In the genomic region with DNA sequence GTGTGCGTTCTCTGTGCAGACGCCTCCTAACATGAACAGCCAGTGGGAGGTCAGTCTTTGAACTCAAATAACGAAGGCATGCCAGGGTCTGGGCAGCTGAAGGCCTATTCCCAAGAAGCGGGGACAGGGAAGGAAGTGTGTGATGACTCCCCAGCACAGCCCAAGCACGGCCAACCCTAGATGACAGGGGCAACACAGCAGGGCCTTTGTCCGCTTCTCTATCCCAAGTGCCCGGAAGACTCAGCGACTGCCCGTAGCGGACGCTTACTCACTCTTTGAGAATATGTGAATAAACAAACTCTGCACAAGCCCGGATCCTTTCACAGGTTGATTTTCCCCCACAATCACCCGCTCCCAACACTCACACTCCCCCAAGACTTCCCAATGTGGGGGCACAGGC, we compare ENCODE assay signal across 12 cellular contexts. TPM values are rescaled to one million over a fixed set of nuclear protein-coding genes. Genes with fewer than 3 reads are reported as not detected.
DNase-seq lines count a peak whose midpoint lies in the region; ATAC-seq, FAIRE-seq and TF ChIP-seq lines count a peak whose summit lies in the region.
"Had no signal": no experiment of that assay in that cellular context is flagged by ENCODE, and none has a peak within 500 bp of the region (broad histone marks: within the 10 kb centered on the region; RNA-seq: fewer than 3 reads in every experiment).

No MANE protein-coding gene starts in this region.

- in situ Hi-C loops in IMR-90 (cut with MboI; ENCODE audit: low sequenced_read_pairs): loop anchor here (25.0 kb wide), 1 partner anchor 770 kb away; no protein-coding TSS in a partner anchor

- peaks cover 56% of the 10 kb centered on the region for H3K4me1 Mint-ChIP-seq in mesothelial cell of epicardium
- H3K4me1 Mint-ChIP-seq: central memory CD8-positive, alpha-beta T cell had no signal

- TF ChIP-seq CTCF in IMR-90 (conservative IDR thresholded peaks at IDR 0.05; ENCODE audit: low read depth, low read length) (no peak), choroid plexus epithelial cell (conservative IDR thresholded peaks at IDR 0.05; ENCODE audit: low read depth, low read length) (no peak), mesothelial cell of epicardium (IDR thresholded peaks at IDR 0.05; ENCODE audit: unreplicated experiment) (no peak), D721Med (IDR thresholded peaks at IDR 0.05; ENCODE audit: insufficient read depth, missing control alignments) (no peak)

- CTCF ChIA-PET in IMR-90 (lab: Yijun Ruan, JAX): interaction anchor here (1.8 kb wide), 1 partner anchor 58 kb away, joined by 6 read pairs; no protein-coding TSS in a partner anchor

- dilution Hi-C loops in IMR-90 (cut with HindIII; ENCODE audit: low sequenced_read_pairs, unreplicated experiment): no loop called here

- FAIRE-seq in D721Med (lab: Jason Lieb, UNC): no peak

- H3K9me1 ChIP-seq in IMR-90 (ENCODE audit: insufficient read depth, low read length): peaks cover 37% of the 10 kb centered on the region

- H3K27me3 ChIP-seq in IMR-90 (ENCODE audit: control insufficient read depth, insufficient read depth, low read length): no peaks in the 10 kb centered on the region

- no peak for TF ChIP-seq POLR2A in IMR-90 (IDR thresholded peaks at IDR 0.05; ENCODE audit: low read depth, low read length)

- H3K9ac ChIP-seq in IMR-90 (ENCODE audit: low read depth, low read length): peak overlapping the region; percentile 63

- TF ChIP-seq RAD21 in IMR-90 (IDR thresholded peaks at IDR 0.05; ENCODE audit: low read length): no peak

- peak overlapping the region; percentile 74 for H3K4me2 ChIP-seq in IMR-90 (ENCODE audit: low read depth, low read length)

- intact Hi-C loops in IMR-90 (cut with micrococcal nuclease): no loop called here

- peak overlapping the region; percentile 96 for H2BK20ac ChIP-seq in IMR-90 (ENCODE audit: low read depth, low read length)

- POLR2A ChIA-PET in IMR-90 (lab: Charles Lee; ENCODE audit: unreplicated experiment): no interaction called here

- H3K4ac ChIP-seq in IMR-90 (ENCODE audit: low read depth, low read length): peak overlapping the region; percentile 98

- H3K36me3 Mint-ChIP-seq in mesothelial cell of epicardium: peaks cover 53% of the 10 kb centered on the region
- H3K36me3 Mint-ChIP-seq: natural killer cell treated with Interleukin-12 subunit alpha and Interleukin-12 subunit beta and Interleukin-15 and Interleukin-18, amount 100 ng/mL, for 72 hours had no signal

- H4K20me1 ChIP-seq in IMR-90 (ENCODE audit: insufficient read depth, low read length): peaks cover 55% of the 10 kb centered on the region

- peaks cover 5% of the 10 kb centered on the region for H3K9me3 ChIP-seq in IMR-90 (ENCODE audit: control insufficient read depth, insufficient read depth, low read length)

- peak overlapping the region; percentile 82; the same call in 2 of the 3 replicates for H2BK15ac ChIP-seq in IMR-90 (ENCODE audit: low read depth, low read length)

- peak overlapping the region; percentile 96 for H4K91ac ChIP-seq in IMR-90 (ENCODE audit: insufficient read depth, low read depth, low read length)

- peak overlapping the region; percentile 89 for H3K27ac ChIP-seq in IMR-90 (ENCODE audit: insufficient read depth, low read length)

- peaks cover 25 to 87% of the 10 kb centered on the region in 2 experiments for H3K79me1 ChIP-seq in IMR-90 (ENCODE audit: low read depth in 1 of 2, low read length in 2 of 2)

- H2BK5ac ChIP-seq in IMR-90 (ENCODE audit: low read depth, low read length, poor library complexity, severe bottlenecking): peak overlapping the region; percentile 94

- peaks cover 41% of the 10 kb centered on the region for H3K4me1 ChIP-seq in IMR-90 (ENCODE audit: control insufficient read depth, insufficient read depth, low read length)

- H3K23ac ChIP-seq in IMR-90 (ENCODE audit: low read depth, low read length): peak overlapping the region; percentile 100

- H3K36me3 ChIP-seq in IMR-90 (ENCODE audit: control insufficient read depth, insufficient read depth, low read length): peaks cover 26% of the 10 kb centered on the region

- peak; percentile 69 for ATAC-seq in IMR-90 (ENCODE audit: low read depth)
- no peak for ATAC-seq in HG02571 (IDR thresholded peaks at IDR 0.05; ENCODE audit: unreplicated experiment)
- ATAC-seq in HG02884 (IDR thresholded peaks at IDR 0.05; ENCODE audit: unreplicated experiment): no peak

- peak overlapping the region; percentile 45 to 93 for H4K8ac ChIP-seq in IMR-90 (ENCODE audit: low read depth in 2 of 2, low read length in 2 of 2)

- peak overlapping the region; percentile 97 for H2BK120ac ChIP-seq in IMR-90 (ENCODE audit: low read depth, low read length)

- peak overlapping the region; percentile 92 for H2AK9ac ChIP-seq in IMR-90 (replicated peaks; ENCODE audit: low read depth, low read length, poor library complexity)

- H4K5ac ChIP-seq in IMR-90 (ENCODE audit: low read depth, low read length): peak overlapping the region; percentile 80

- peak overlapping the region; percentile 77 for H2AFZ ChIP-seq in IMR-90 (replicated peaks; ENCODE audit: low read length, poor library complexity)

- no TSS peak for BruUV-seq in IMR-90 (replicated peaks; lab: Mats Ljungman, UMichigan)

- DNase-seq in IMR-90 (peak; percentile 78), choroid plexus epithelial cell (ENCODE audit: low read depth) (peak; percentile 51), mesothelial cell of epicardium (ENCODE audit: low spot score in 2 of 2, unreplicated experiment in 2 of 2) (no peak), superior temporal gyrus (ENCODE audit: extremely low spot score) (peak; percentile 84), D721Med (ENCODE audit: insufficient read length, low spot score) (no peak)
- no peak for DNase-seq in activated CD4-positive, alpha-beta T cell treated with anti-CD3 and anti-CD28 coated beads for 4 hours
- DNase-seq: activated CD4-positive, alpha-beta T cell treated with anti-CD3 and anti-CD28 coated beads for 1 hour; SW 1271 had no signal

- no peaks in the 10 kb centered on the region for H3K27me3 Mint-ChIP-seq in mesothelial cell of epicardium (ENCODE audit: low read depth)
- H3K27me3 Mint-ChIP-seq: central memory CD8-positive, alpha-beta T cell; natural killer cell treated with Interleukin-12 subunit alpha and Interleukin-12 subunit beta and Interleukin-15 and Interleukin-18, amount 100 ng/mL, for 72 hours had no signal

- H3K4me3 ChIP-seq in IMR-90 (ENCODE audit: insufficient read depth, low read depth, low read length) (no peak overlapping the region), choroid plexus epithelial cell (ENCODE audit: low read depth, low read length) (no peak overlapping the region)

- peak overlapping the region; percentile 89 for H3K27ac Mint-ChIP-seq in mesothelial cell of epicardium
- H3K27ac Mint-ChIP-seq: natural killer cell treated with Interleukin-12 subunit alpha and Interleukin-12 subunit beta and Interleukin-15 and Interleukin-18, amount 100 ng/mL, for 72 hours had no signal

- peak overlapping the region; percentile 96 for H2AK5ac ChIP-seq in IMR-90 (ENCODE audit: low read depth, low read length)

- peak overlapping the region; percentile 88 for H3K56ac ChIP-seq in IMR-90 (ENCODE audit: extremely low read depth, insufficient read depth, low read length)

- WGBS in IMR-90 (ENCODE audit: extremely low coverage in 2 of 2, insufficient read length in 1 of 2), 2 experiments: 30% methylated on average over 2 of the region's 13 CpGs; no CpG with 5 or more reads in 1 of the 2 experiments

- H3K9me3 Mint-ChIP-seq in mesothelial cell of epicardium: peaks cover 7% of the 10 kb centered on the region
- H3K9me3 Mint-ChIP-seq: central memory CD8-positive, alpha-beta T cell; natural killer cell treated with Interleukin-12 subunit alpha and Interleukin-12 subunit beta and Interleukin-15 and Interleukin-18, amount 100 ng/mL, for 72 hours had no signal

- peak overlapping the region; percentile 89 for H3K18ac ChIP-seq in IMR-90 (ENCODE audit: low read depth, low read length)

- peak overlapping the region; percentile 88 for H3K14ac ChIP-seq in IMR-90 (replicated peaks; ENCODE audit: low read depth, low read length)

- H3K4me3 Mint-ChIP-seq in mesothelial cell of epicardium: no peak overlapping the region
- H3K4me3 Mint-ChIP-seq: central memory CD8-positive, alpha-beta T cell; natural killer cell treated with Interleukin-12 subunit alpha and Interleukin-12 subunit beta and Interleukin-15 and Interleukin-18, amount 100 ng/mL, for 72 hours had no signal

TF ChIP-seq in IMR-90, 13 proteins besides CTCF, POLR2A, EP300 and RAD21:
- TF ChIP-seq RCOR1 (IDR thresholded peaks at IDR 0.05; ENCODE audit: insufficient replicate concordance, low read length): peak; percentile 18
- TF ChIP-seq MAZ (IDR thresholded peaks at IDR 0.05; ENCODE audit: borderline replicate concordance, low read depth, low read length): 0 out of 2 replicates have a peak, but pooled peaks have one; percentile 26
- 0 out of 2 replicates have a peak, but pooled peaks have one; percentile 8 for TF ChIP-seq BHLHE40 (IDR thresholded peaks at IDR 0.05; ENCODE audit: low read depth, low read length)
- no peak for TF ChIP-seq FOS (IDR thresholded peaks at IDR 0.05; ENCODE audit: low read depth, low read length)

RNA-seq across cellular contexts. Expression of a gene that starts 11.2 kb away (rescaled TPM):
- total RNA-seq in IMR-90 (2012; rRNA removed): 74.4 and 76.2 TPM in 2 replicates
- 63.9 and 67.4 TPM in 2 replicates for polyA plus RNA-seq in IMR-90 (2012; rRNA removed)
- polyA plus RNA-seq in IMR-90 (2012; cell fraction: cytosol; rRNA removed): 33.0 and 75.6 TPM in 2 replicates
- 260 and 261 TPM in 2 replicates for polyA plus RNA-seq in IMR-90 (2012; cell fraction: nucleus; rRNA removed; ENCODE audit: low replicate concordance)
- 143 to 151 TPM (median 149 TPM) in 3 replicates for total RNA-seq in mesothelial cell of epicardium

Comparison
In these comparisons a context has a peak if more than half of its experiments do, and no peak if none do; other contexts are left out.
1. DNase-seq: peak in IMR-90 (single experiment), choroid plexus epithelial cell (single experiment) and superior temporal gyrus (single experiment); none in mesothelial cell of epicardium (0 of 2), activated CD4-positive, alpha-beta T cell treated with anti-CD3 and anti-CD28 coated beads for 4 hours (0 of 2) and D721Med (single experiment).